ENCODE assay signal across 26 cellular contexts in genomic region chr9:134846187-134846586, GRCh38. TPM values are rescaled to one million over a fixed set of nuclear protein-coding genes. Genes with fewer than 3 reads are reported as not detected.
DNase-seq lines count a peak whose midpoint lies in the region; ATAC-seq and TF ChIP-seq lines count a peak whose summit lies in the region.
"Had no signal": no experiment of that assay in that cellular context is flagged by ENCODE, and none has a peak within 500 bp of the region (broad histone marks: within the 10 kb centered on the region; RNA-seq: fewer than 3 reads in every experiment).

No MANE protein-coding gene starts in this region.

- H2BK12ac ChIP-seq in neuronal stem cell (ENCODE audit: low read length), result no peak overlapping the region

- H4K8ac ChIP-seq in neuronal stem cell (ENCODE audit: low read depth, low read length), result no peak overlapping the region

- H3K4me2 ChIP-seq in neuronal stem cell (ENCODE audit: insufficient read depth, low read length, poor library complexity, severe bottlenecking), result no peak overlapping the region
- H3K4me2 ChIP-seq: A549; BLaER1 treated with 17β-estradiol and CSF1 and Interleukin-3, amounts not matched to agents 10 nM and 100 nM; GM23338 had no signal

- H3K4me3 Mint-ChIP-seq in natural killer cell treated with Interleukin-12 subunit alpha and Interleukin-12 subunit beta and Interleukin-15 and Interleukin-18, amount 100 ng/mL, for 72 hours, result no peak overlapping the region
- no peak overlapping the region for H3K4me3 Mint-ChIP-seq in natural killer cell
- H3K4me3 Mint-ChIP-seq: CD14-positive monocyte; CD4-positive, alpha-beta T cell; CD8-positive, alpha-beta memory T cell; GM23338; H9; HFFc6 had no signal

- H2AFZ ChIP-seq in neuronal stem cell (ENCODE audit: low read length), result no peak overlapping the region
- H2AFZ ChIP-seq: GM23338 had no signal

- ATAC-seq in activated naive CD4-positive, alpha-beta T cell treated with anti-CD3 and anti-CD28 coated beads, Interleukin-2, amount 50 U/mL, for 72 hours, result no peak
- ATAC-seq in natural killer cell treated with Interleukin-12 subunit alpha and Interleukin-12 subunit beta and Interleukin-15 and Interleukin-18, amount 100 ng/mL, for 72 hours, result peak in 1 of 2 donors; percentile 5
- no peak for ATAC-seq in natural killer cell
- ATAC-seq: A549, GM23338, HCT116 had no signal

- peak overlapping the region; percentile 66 for H3K4ac ChIP-seq in neuronal stem cell (ENCODE audit: low read length)

- H3K79me1 ChIP-seq in neuronal stem cell (ENCODE audit: low read depth, low read length), result peaks cover 6% of the 10 kb centered on the region

- DNase-seq in activated naive CD4-positive, alpha-beta T cell treated with anti-CD3 and anti-CD28 coated beads, Interleukin-2, amount 50 U/mL, for 16 hours, result peak; percentile 2
- no peak for DNase-seq in activated naive CD4-positive, alpha-beta T cell treated with anti-CD3 and anti-CD28 coated beads, Interleukin-2, amount 50 U/mL, for 72 hours (ENCODE audit: low spot score in 2 of 2)
- DNase-seq in natural killer cell treated with Interleukin-12 subunit alpha and Interleukin-12 subunit beta and Interleukin-15 and Interleukin-18, amount 100 ng/mL, for 72 hours (ENCODE audit: low spot score), result peak; percentile 40
- no peak for DNase-seq in natural killer cell
- DNase-seq in neuronal stem cell (ENCODE audit: low spot score), result no peak
- DNase-seq in DMS79 treated with DMSO at 0.1 percent for 48 hours (lab: John Stamatoyannopoulos, UW), result no peak
- no peak for DNase-seq in NCI-H2107 (lab: John Stamatoyannopoulos, UW)
- DNase-seq: 8988T; ACHN; AML-193; BE2C; CD4-positive, alpha-beta T cell; DMS 273 treated with DMSO at 0.1 percent for 48 hours; DMS79; GF-D8; H9; HFFc6 had no signal

- intact Hi-C loops in natural killer cell (cut with micrococcal nuclease), result no loop called here

- no peak overlapping the region for H2BK5ac ChIP-seq in neuronal stem cell (ENCODE audit: low read length)

- H2BK15ac ChIP-seq in neuronal stem cell (ENCODE audit: low read length), result no peak overlapping the region

- no peaks in the 10 kb centered on the region for H3K9me3 Mint-ChIP-seq in activated naive CD4-positive, alpha-beta T cell treated with anti-CD3 and anti-CD28 coated beads, Interleukin-2, amount 50 U/mL, for 72 hours
- H3K9me3 Mint-ChIP-seq in natural killer cell treated with Interleukin-12 subunit alpha and Interleukin-12 subunit beta and Interleukin-15 and Interleukin-18, amount 100 ng/mL, for 72 hours, result no peaks in the 10 kb centered on the region
- H3K9me3 Mint-ChIP-seq in natural killer cell, result no peaks in the 10 kb centered on the region
- H3K9me3 Mint-ChIP-seq: CD4-positive, alpha-beta T cell; CD8-positive, alpha-beta memory T cell; GM23338; HFFc6 had no signal

- H3K4me1 Mint-ChIP-seq in natural killer cell treated with Interleukin-12 subunit alpha and Interleukin-12 subunit beta and Interleukin-15 and Interleukin-18, amount 100 ng/mL, for 72 hours (ENCODE audit: low read depth in 2 of 2), result no peaks in the 10 kb centered on the region
- H3K4me1 Mint-ChIP-seq in natural killer cell, result no peaks in the 10 kb centered on the region
- H3K4me1 Mint-ChIP-seq: CD8-positive, alpha-beta memory T cell; GM23338; H9 had no signal

- H3K4me3 ChIP-seq in neuronal stem cell (ENCODE audit: low read length in 2 of 2), result no peak overlapping the region
- H3K4me3 ChIP-seq: A549; BLaER1 treated with 17β-estradiol and CSF1 and Interleukin-3, amounts not matched to agents 10 nM and 100 nM; GM23338 had no signal

- H3K27me3 ChIP-seq in neuronal stem cell (ENCODE audit: control insufficient read depth in 3 of 3, insufficient read depth in 3 of 3, low read depth in 1 of 3, low read length in 3 of 3), result peaks cover 0 to 4% (median 0%) of the 10 kb centered on the region in 3 experiments
- H3K27me3 ChIP-seq: BE2C had no signal

- no peak overlapping the region for H4K91ac ChIP-seq in neuronal stem cell (ENCODE audit: low read depth, low read length, poor library complexity)

- no CpG with 5 or more reads among the region's 16 CpGs for WGBS in neuronal stem cell (ENCODE audit: extremely low coverage in 2 of 2, insufficient read length in 2 of 2, insufficient replicate concordance in 1 of 2), 2 donors

- peaks cover 0 to 6% of the 10 kb centered on the region in 2 donors for H3K9me3 ChIP-seq in neuronal stem cell (replicated peaks in 1 of 2; ENCODE audit: control insufficient read depth in 2 of 2, insufficient read depth in 1 of 2, low read depth in 1 of 2, low read length in 2 of 2)
- H3K9me3 ChIP-seq: BE2C had no signal

- H3K4me1 ChIP-seq in neuronal stem cell (ENCODE audit: control insufficient read depth in 2 of 2, insufficient read depth in 1 of 2, low read depth in 1 of 2, low read length in 2 of 2), result peaks cover 0 to 2% of the 10 kb centered on the region in 2 donors
- H3K4me1 ChIP-seq: A549, BE2C had no signal

- no peak overlapping the region for H3K27ac ChIP-seq in neuronal stem cell (replicated peaks; ENCODE audit: low read length)
- H3K27ac ChIP-seq: A549; BLaER1 treated with 17β-estradiol and CSF1 and Interleukin-3, amounts not matched to agents 10 nM and 100 nM had no signal

- H3K36me3 Mint-ChIP-seq in activated naive CD4-positive, alpha-beta T cell treated with anti-CD3 and anti-CD28 coated beads, Interleukin-2, amount 50 U/mL, for 72 hours, result no peaks in the 10 kb centered on the region
- H3K36me3 Mint-ChIP-seq in natural killer cell treated with Interleukin-12 subunit alpha and Interleukin-12 subunit beta and Interleukin-15 and Interleukin-18, amount 100 ng/mL, for 72 hours, result no peaks in the 10 kb centered on the region
- no peaks in the 10 kb centered on the region for H3K36me3 Mint-ChIP-seq in natural killer cell
- H3K36me3 Mint-ChIP-seq: CD14-positive monocyte; CD8-positive, alpha-beta memory T cell had no signal

- no peaks in the 10 kb centered on the region for H3K27me3 Mint-ChIP-seq in natural killer cell treated with Interleukin-12 subunit alpha and Interleukin-12 subunit beta and Interleukin-15 and Interleukin-18, amount 100 ng/mL, for 72 hours
- no peaks in the 10 kb centered on the region for H3K27me3 Mint-ChIP-seq in natural killer cell (ENCODE audit: low read depth in 2 of 2)
- H3K27me3 Mint-ChIP-seq: CD4-positive, alpha-beta T cell had no signal

- H3K14ac ChIP-seq in neuronal stem cell (ENCODE audit: low read length), result peak overlapping the region; percentile 99

- H3K36me3 ChIP-seq in neuronal stem cell (replicated peaks in 1 of 2; ENCODE audit: control insufficient read depth in 2 of 2, insufficient read depth in 2 of 2, low read length in 2 of 2), result no peaks in the 10 kb centered on the region
- H3K36me3 ChIP-seq: BE2C had no signal

- TF ChIP-seq CTCF in natural killer cell (IDR thresholded peaks at IDR 0.05), result no peak

- no peak overlapping the region for H2BK120ac ChIP-seq in neuronal stem cell (ENCODE audit: low read depth, low read length)

- H3K18ac ChIP-seq in neuronal stem cell (ENCODE audit: low read length), result peak overlapping the region; percentile 51

- no peak overlapping the region for H3K27ac Mint-ChIP-seq in activated naive CD4-positive, alpha-beta T cell treated with anti-CD3 and anti-CD28 coated beads, Interleukin-2, amount 50 U/mL, for 72 hours
- no peak overlapping the region for H3K27ac Mint-ChIP-seq in natural killer cell treated with Interleukin-12 subunit alpha and Interleukin-12 subunit beta and Interleukin-15 and Interleukin-18, amount 100 ng/mL, for 72 hours
- no peak overlapping the region for H3K27ac Mint-ChIP-seq in natural killer cell
- H3K27ac Mint-ChIP-seq: CD14-positive monocyte; CD4-positive, alpha-beta T cell; CD8-positive, alpha-beta memory T cell; GM23338; H9; HFFc6 had no signal

- no peak overlapping the region for H3K9ac ChIP-seq in neuronal stem cell (ENCODE audit: low read depth, low read length, poor library complexity)
- H3K9ac ChIP-seq: BLaER1 treated with 17β-estradiol and CSF1 and Interleukin-3, amounts not matched to agents 10 nM and 100 nM had no signal

- no peak overlapping the region for H2AK5ac ChIP-seq in neuronal stem cell (ENCODE audit: low read depth, low read length)

- no peak overlapping the region for H3K23ac ChIP-seq in neuronal stem cell (ENCODE audit: low read depth, low read length, poor library complexity)

RNA-seq across cellular contexts. Expression of gene FCN2, which starts 34.4 kb away (rescaled TPM):
- total RNA-seq in activated naive CD4-positive, alpha-beta T cell treated with anti-CD3 and anti-CD28 coated beads, Interleukin-2, amount 50 U/mL, for 72 hours, result not detected
- not detected for total RNA-seq in natural killer cell treated with Interleukin-12 subunit alpha and Interleukin-12 subunit beta and Interleukin-15 and Interleukin-18, amount 100 ng/mL, for 72 hours
- total RNA-seq in natural killer cell, result not detected
- polyA plus RNA-seq in neuronal stem cell (2013, experiment 1 of 2), result not detected
- polyA plus RNA-seq in neuronal stem cell (2013, experiment 2 of 2), result not detected
- total RNA-seq: CD4-positive, alpha-beta T cell; CD8-positive, alpha-beta memory T cell; Daoy; G401; GM23338; H4; H9; HFFc6 had no signal
- polyA plus RNA-seq: A549; CD14-positive monocyte; CD8-positive, alpha-beta memory T cell; GM23338 had no signal

Comparison
In these comparisons a context has a peak if more than half of its experiments do, and no peak if none do; other contexts are left out.
1. DNase-seq: peak in activated naive CD4-positive, alpha-beta T cell treated with anti-CD3 and anti-CD28 coated beads, Interleukin-2, amount 50 U/mL, for 16 hours (single experiment) and natural killer cell treated with Interleukin-12 subunit alpha and Interleukin-12 subunit beta and Interleukin-15 and Interleukin-18, amount 100 ng/mL, for 72 hours (single experiment); none in activated naive CD4-positive, alpha-beta T cell treated with anti-CD3 and anti-CD28 coated beads, Interleukin-2, amount 50 U/mL, for 72 hours (0 of 2), natural killer cell (single experiment), neuronal stem cell (single experiment), DMS79 treated with DMSO at 0.1 percent for 48 hours (single experiment) and NCI-H2107 (single experiment).